In genomic region chr13:36673838-36674326, GRCh38 we compare ENCODE assay signal across 9 cellular contexts. TPM values are rescaled to one million over a fixed set of nuclear protein-coding genes. Genes with fewer than 3 reads are reported as not detected.
DNase-seq lines count a peak whose midpoint lies in the region; ATAC-seq and TF ChIP-seq lines count a peak whose summit lies in the region.
"Had no signal": no experiment of that assay in that cellular context is flagged by ENCODE, and none has a peak within 500 bp of the region (broad histone marks: within the 10 kb centered on the region; RNA-seq: fewer than 3 reads in every experiment).

Gene SERTM1 (plus strand): TSS chr13:36674020. CDS start chr13:36695079, 21,059 bp downstream.

- H3K9me3 ChIP-seq in A673 (ENCODE audit: low read depth, low read length, poor library complexity, severe bottlenecking): no peaks in the 10 kb centered on the region
- no peaks in the 10 kb centered on the region for H3K9me3 ChIP-seq in mesenchymal stem cell (ENCODE audit: control insufficient read depth, low read length)

- no peak within 1 kb of the TSS for H3K18ac ChIP-seq in mesenchymal stem cell (ENCODE audit: low read depth in 1 of 2, low read length in 2 of 2)

- no peak within 1 kb of the TSS for H2AK5ac ChIP-seq in mesenchymal stem cell (ENCODE audit: low read length, severe bottlenecking)

- DNase-seq in A673 (ENCODE audit: low spot score) (peak; percentile 93), NCI-H1092 (lab: John Stamatoyannopoulos, UW) (peak; percentile 25), dermis blood vessel endothelial cell (peak; percentile 14), mesenchymal stem cell (no peak), immature natural killer cell (no peak), left lobe of liver (ENCODE audit: low spot score) (no peak), SKM-1 (lab: John Stamatoyannopoulos, UW; ENCODE audit: unreplicated experiment) (no peak)
- DNase-seq: DND-41 had no signal

- H3K36me3 Mint-ChIP-seq in immature natural killer cell: no peaks in the 10 kb centered on the region

- H3K27ac ChIP-seq in A673 (ENCODE audit: low read depth, low read length, poor library complexity, severe bottlenecking) (peak within 1 kb of the TSS; percentile 75), mesenchymal stem cell (ENCODE audit: low read length, poor library complexity, severe bottlenecking) (no peak within 1 kb of the TSS)

- TF ChIP-seq CTCF in A673 (conservative IDR thresholded peaks at IDR 0.05; ENCODE audit: low read depth, low read length): no peak

- H3K14ac ChIP-seq in mesenchymal stem cell (ENCODE audit: low read length in 2 of 2): peak within 1 kb of the TSS in 1 of 2 experiments; percentile 70

- no peak within 1 kb of the TSS for H2BK5ac ChIP-seq in mesenchymal stem cell (ENCODE audit: low read depth, low read length, poor library complexity, severe bottlenecking)

- no peak within 1 kb of the TSS for H2BK12ac ChIP-seq in mesenchymal stem cell (ENCODE audit: low read length in 2 of 2)

- H3K4me3 Mint-ChIP-seq in immature natural killer cell: peak within 1 kb of the TSS in 2 of 5 donors; percentile 30 to 54

- no peaks in the 10 kb centered on the region for H3K4me1 Mint-ChIP-seq in immature natural killer cell

- no peak within 1 kb of the TSS for H4K8ac ChIP-seq in mesenchymal stem cell (ENCODE audit: low read length)

- intact Hi-C loops in A673 (cut with micrococcal nuclease; ENCODE audit: unreplicated experiment): loop anchor here (10.0 kb wide), 2 partner anchors 151 to 321 kb away; partner anchors contain the start of gene ALG5

- BruUV-seq in A673 (replicated peaks; lab: Mats Ljungman, UMichigan): no TSS peak

- H3K9me3 Mint-ChIP-seq in immature natural killer cell: peaks cover 0 to 18% (median 2%) of the 10 kb centered on the region in 6 donors

- H3K36me3 ChIP-seq in A673 (ENCODE audit: insufficient read depth, low read length, poor library complexity, severe bottlenecking) (peaks cover 6% of the 10 kb centered on the region), mesenchymal stem cell (ENCODE audit: control insufficient read depth in 1 of 2, insufficient read depth in 2 of 2, low read depth in 1 of 2, low read length in 2 of 2) (no peaks in the 10 kb centered on the region)

- H2AFZ ChIP-seq in mesenchymal stem cell (ENCODE audit: low read depth, low read length): no peak within 1 kb of the TSS

- H3K4me2 ChIP-seq in mesenchymal stem cell (ENCODE audit: low read length, poor library complexity, severe bottlenecking): peak within 1 kb of the TSS; percentile 68

- no peak within 1 kb of the TSS for H3K27ac Mint-ChIP-seq in immature natural killer cell

- H3K27me3 Mint-ChIP-seq in immature natural killer cell (ENCODE audit: low read depth in 3 of 3): peaks cover 4 to 16% (median 7%) of the 10 kb centered on the region in 3 donors

- ATAC-seq in left lobe of liver (no peak), GM19035 (IDR thresholded peaks at IDR 0.05; ENCODE audit: unreplicated experiment) (no peak)

- H2BK120ac ChIP-seq in mesenchymal stem cell (ENCODE audit: low read depth, low read length): no peak within 1 kb of the TSS

- H3K79me1 ChIP-seq in mesenchymal stem cell (replicated peaks; ENCODE audit: low read length, poor library complexity, severe bottlenecking): no peaks in the 10 kb centered on the region

- H3K27me3 ChIP-seq in A673 (replicated peaks; ENCODE audit: insufficient read depth, low read depth, low read length, poor library complexity) (no peaks in the 10 kb centered on the region), mesenchymal stem cell (ENCODE audit: control insufficient read depth in 1 of 2, insufficient read depth in 1 of 2, low read length in 2 of 2) (peaks cover 32 to 65% of the 10 kb centered on the region in 2 experiments)

- CTCF ChIA-PET in A673 (lab: Charles Lee): no interaction called here

- no peak within 1 kb of the TSS for H4K91ac ChIP-seq in mesenchymal stem cell (ENCODE audit: low read length)

- no peak within 1 kb of the TSS for H2BK15ac ChIP-seq in mesenchymal stem cell (ENCODE audit: low read depth, poor library complexity, severe bottlenecking)

- H3K4me1 ChIP-seq in A673 (ENCODE audit: insufficient read depth, low read length, poor library complexity, severe bottlenecking): peaks cover 15% of the 10 kb centered on the region
- H3K4me1 ChIP-seq in mesenchymal stem cell (ENCODE audit: control insufficient read depth, insufficient read depth, low read depth, low read length): peaks cover 8% of the 10 kb centered on the region

- H3K4me3 ChIP-seq in A673 (ENCODE audit: low read depth, low read length, poor library complexity, severe bottlenecking) (peak within 1 kb of the TSS; percentile 66), mesenchymal stem cell (ENCODE audit: insufficient read depth in 1 of 2, low read depth in 1 of 2, low read length in 2 of 2) (peak within 1 kb of the TSS; percentile 34 to 66)

- 1% methylated on average over 49 of the region's 56 CpGs for WGBS in mesenchymal stem cell

- H3K9ac ChIP-seq in mesenchymal stem cell (ENCODE audit: low read length): no peak within 1 kb of the TSS

- no peak within 1 kb of the TSS for H3K4ac ChIP-seq in mesenchymal stem cell (ENCODE audit: low read depth in 1 of 2, low read length in 2 of 2)

- H3K23ac ChIP-seq in mesenchymal stem cell (ENCODE audit: low read length in 2 of 2): no peak within 1 kb of the TSS

- POLR2A ChIA-PET in A673 (lab: Charles Lee; ENCODE audit: low non-redundant PET): no interaction called here

RNA-seq across cellular contexts. Expression of gene SERTM1, which starts in this region (rescaled TPM):
- 42.9 and 53.5 TPM in 2 replicates for total RNA-seq in A673 (2021)
- total RNA-seq in dermis blood vessel endothelial cell: 0.17 TPM in 1 of 2 replicates, not detected in the other
- not detected for polyA plus RNA-seq in mesenchymal stem cell (2013, experiment 1 of 2)
- not detected for polyA plus RNA-seq in mesenchymal stem cell (2013, experiment 2 of 2)
- not detected for polyA plus RNA-seq in immature natural killer cell
- total RNA-seq in left lobe of liver: not detected

Comparison
In these comparisons a context has a peak if more than half of its experiments do, and no peak if none do; other contexts are left out.
1. RNA of gene SERTM1 (total RNA-seq): 42.9 to 53.5 TPM in A673; 0.17 TPM in dermis blood vessel endothelial cell and not detected in left lobe of liver (single experiment); every median in the first group is over 10 times any median in the second.
2. Peak in DNase-seq in dermis blood vessel endothelial cell; RNA of the gene not detected or under 1 TPM.
3. DNase-seq: peak in A673 (single experiment) and NCI-H1092 (single experiment); none in mesenchymal stem cell (single experiment), immature natural killer cell (0 of 3), left lobe of liver (single experiment) and SKM-1 (single experiment).